ENCODE assay signal across 1 cellular context in the genomic region with DNA sequence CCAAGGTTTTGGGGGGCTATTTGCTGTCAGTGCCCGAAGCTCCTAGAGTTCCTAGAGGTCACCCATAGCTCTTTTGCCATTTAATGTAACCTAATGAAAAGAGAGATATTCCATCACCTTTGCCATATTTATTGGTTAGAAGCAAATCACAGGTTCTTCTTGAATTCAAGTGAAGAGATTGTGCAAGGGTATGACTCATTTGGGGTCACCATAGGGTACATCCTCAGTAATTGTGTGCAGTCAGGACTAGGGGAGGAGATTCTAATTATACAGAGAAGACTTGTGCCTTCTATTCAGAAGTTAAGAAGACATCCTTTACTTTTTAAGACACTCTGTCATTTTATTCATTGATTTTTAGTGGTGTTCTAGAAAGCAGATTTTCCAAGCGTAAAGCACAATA.
TF ChIP-seq lines count a peak whose summit lies in the region.

No MANE protein-coding gene starts in this region.

TF ChIP-seq in K562, 482 proteins besides CTCF, POLR2A, EP300 and RAD21:
- no peak for TF ChIP-seq PCBP2 (IDR thresholded peaks at IDR 0.05; ENCODE audit: low read depth, low read length, poor library complexity, severe bottlenecking)
- TF ChIP-seq ZNF561 (CRISPR knock-in tag; conservative IDR thresholded peaks at IDR 0.05), result no peak
- TF ChIP-seq, protein P1, sequence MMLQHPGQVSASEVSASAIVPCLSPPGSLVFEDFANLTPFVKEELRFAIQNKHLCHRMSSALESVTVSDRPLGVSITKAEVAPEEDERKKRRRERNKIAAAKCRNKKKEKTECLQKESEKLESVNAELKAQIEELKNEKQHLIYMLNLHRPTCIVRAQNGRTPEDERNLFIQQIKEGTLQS (IDR thresholded peaks at IDR 0.05), result no peak
- TF ChIP-seq, protein P1 (CRISPR knock-in tag; conservative IDR thresholded peaks at IDR 0.05), result 0 out of 2 replicates have a peak, but pooled peaks have one; percentile 38
